18 cellular contexts compared by ENCODE assay signal in the genomic region with DNA sequence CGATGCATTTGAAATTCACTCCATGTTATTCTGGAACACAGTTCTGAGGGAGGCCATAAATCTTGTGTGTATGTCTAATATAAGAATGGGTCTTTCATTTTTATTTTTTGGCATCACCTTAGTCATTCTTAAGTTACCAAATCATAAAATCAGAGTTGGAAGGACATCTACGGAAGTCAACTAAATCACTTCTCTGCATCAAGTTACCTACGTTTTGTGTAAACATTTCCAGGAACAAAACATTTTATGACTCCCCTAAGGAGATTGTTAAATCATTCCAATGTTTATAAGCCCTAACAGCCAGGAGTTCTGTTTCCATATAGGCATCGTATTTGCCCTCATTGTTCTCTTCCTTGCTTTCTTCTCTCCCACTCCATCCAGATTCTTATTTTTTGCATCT.
DNase-seq lines count a peak whose midpoint lies in the region; ATAC-seq and TF ChIP-seq lines count a peak whose summit lies in the region.
"Had no signal": no experiment of that assay in that cellular context is flagged by ENCODE, and none has a peak within 500 bp of the region (broad histone marks: within the 10 kb centered on the region; RNA-seq: fewer than 3 reads in every experiment).

No MANE protein-coding gene starts in this region.

- H3K36me3 ChIP-seq in mammary epithelial cell (ENCODE audit: insufficient read depth, low read length) (no peaks in the 10 kb centered on the region), breast epithelium (no peaks in the 10 kb centered on the region), PC-3 (ENCODE audit: low read depth, low read length) (no peaks in the 10 kb centered on the region), lower lobe of right lung (no peaks in the 10 kb centered on the region)
- H3K36me3 ChIP-seq: BLaER1 treated with 17β-estradiol and CSF1 and Interleukin-3, amounts not matched to agents 10 nM and 100 nM had no signal

- H3F3A ChIP-seq in PC-3 (ENCODE audit: low read length, unreplicated experiment) = no peaks in the 10 kb centered on the region

- DNase-seq in mammary epithelial cell (no peak), breast epithelium (ENCODE audit: low spot score in 2 of 2) (no peak), PC-3 (peak; percentile 75), left colon (no peak), inferior parietal cortex (ENCODE audit: extremely low spot score) (no peak), lower lobe of right lung (no peak)
- DNase-seq: Calu3; CD8-positive, alpha-beta T cell; DMS53; EL; HFFc6; NCI-H187 treated with DMSO at 0.1 percent for 48 hours; NCI-H446; SIG-M5 had no signal

- TF ChIP-seq CTCF in mammary epithelial cell (conservative IDR thresholded peaks at IDR 0.05 in 1 of 2, IDR thresholded peaks at IDR 0.05 in 1 of 2; ENCODE audit: extremely low read depth in 1 of 2, insufficient read depth in 1 of 2, low read depth in 1 of 2, low read length in 2 of 2) (no peak), breast epithelium (IDR thresholded peaks at IDR 0.05) (no peak), PC-3 (conservative IDR thresholded peaks at IDR 0.05; ENCODE audit: low read depth, low read length) (no peak), lower lobe of right lung (IDR thresholded peaks at IDR 0.05) (no peak)

- BruUV-seq in mammary epithelial cell (replicated peaks; lab: Mats Ljungman, UMichigan) (no TSS peak), PC-3 (replicated peaks; lab: Mats Ljungman, UMichigan) (no TSS peak)

- in situ Hi-C loops in mammary epithelial cell (cut with MboI; ENCODE audit: low sequenced_read_pairs in 2 of 2) = no loop called here

- H3K4me1 ChIP-seq in mammary epithelial cell (ENCODE audit: insufficient read depth, low read length) = no peaks in the 10 kb centered on the region
- no peaks in the 10 kb centered on the region for H3K4me1 ChIP-seq in breast epithelium
- H3K4me1 ChIP-seq in PC-3 (ENCODE audit: insufficient read depth, low read length) = peaks cover 14% of the 10 kb centered on the region
- no peaks in the 10 kb centered on the region for H3K4me1 ChIP-seq in lower lobe of right lung
- H3K4me1 ChIP-seq: BLaER1 treated with 17β-estradiol and CSF1 and Interleukin-3, amounts not matched to agents 10 nM and 100 nM had no signal

- no peaks in the 10 kb centered on the region for H3K9me2 ChIP-seq in PC-3 (replicated peaks; ENCODE audit: low read length)

- POLR2A ChIA-PET in PC-3 (lab: Charles Lee; ENCODE audit: unreplicated experiment) = no interaction called here

- H3K9me3 ChIP-seq in mammary epithelial cell (replicated peaks; ENCODE audit: insufficient read depth, low read length) (no peaks in the 10 kb centered on the region), breast epithelium (no peaks in the 10 kb centered on the region), PC-3 (ENCODE audit: low read length) (no peaks in the 10 kb centered on the region), lower lobe of right lung (no peaks in the 10 kb centered on the region)
- H3K9me3 ChIP-seq: BLaER1 treated with 17β-estradiol and CSF1 and Interleukin-3, amounts not matched to agents 10 nM and 100 nM had no signal

- H3K9ac ChIP-seq in mammary epithelial cell (ENCODE audit: insufficient read depth, low read length) (no peak overlapping the region), PC-3 (ENCODE audit: low read length) (no peak overlapping the region)
- H3K9ac ChIP-seq: BLaER1 treated with 17β-estradiol and CSF1 and Interleukin-3, amounts not matched to agents 10 nM and 100 nM had no signal

- H2AFZ ChIP-seq in mammary epithelial cell (ENCODE audit: low read depth, low read length) = peak overlapping the region; percentile 2
- no peak overlapping the region for H2AFZ ChIP-seq in PC-3 (ENCODE audit: low read length)
- H2AFZ ChIP-seq: GM23338 had no signal

- H3K79me2 ChIP-seq in mammary epithelial cell (ENCODE audit: insufficient read depth, low read length) (no peaks in the 10 kb centered on the region), PC-3 (ENCODE audit: low read length) (no peaks in the 10 kb centered on the region)

- no peak for TF ChIP-seq POLR2A in breast epithelium (IDR thresholded peaks at IDR 0.05)

- 33% methylated on average over 4 of the region's 4 CpGs for WGBS in mammary epithelial cell (ENCODE audit: low coverage, missing lambda C conversion rate)

- dilution Hi-C loops in mammary epithelial cell (cut with HindIII; ENCODE audit: low sequenced_read_pairs) = no loop called here

- H4K20me1 ChIP-seq in mammary epithelial cell (ENCODE audit: insufficient read depth, low read length) = no peaks in the 10 kb centered on the region
- H4K20me1 ChIP-seq in PC-3 (ENCODE audit: low read length) = no peaks in the 10 kb centered on the region
- H4K20me1 ChIP-seq: BLaER1 treated with 17β-estradiol and CSF1 and Interleukin-3, amounts not matched to agents 10 nM and 100 nM had no signal

- peaks cover 1% of the 10 kb centered on the region for H3K27me3 ChIP-seq in mammary epithelial cell (ENCODE audit: insufficient read depth, low read length)
- no peaks in the 10 kb centered on the region for H3K27me3 ChIP-seq in breast epithelium
- H3K27me3 ChIP-seq in PC-3 (ENCODE audit: low read length) = no peaks in the 10 kb centered on the region
- no peaks in the 10 kb centered on the region for H3K27me3 ChIP-seq in lower lobe of right lung (ENCODE audit: low read depth)
- H3K27me3 ChIP-seq: BLaER1 treated with 17β-estradiol and CSF1 and Interleukin-3, amounts not matched to agents 10 nM and 100 nM had no signal

- peak; percentile 92 for ATAC-seq in PC-3
- ATAC-seq in left colon = peak; percentile 98
- ATAC-seq in GM19395 (IDR thresholded peaks at IDR 0.05; ENCODE audit: unreplicated experiment) = no peak
- ATAC-seq in lower lobe of right lung = no peak
- ATAC-seq: CD8-positive, alpha-beta T cell; GM12878; GM23338 had no signal

- H3K4me3 ChIP-seq in mammary epithelial cell (replicated peaks in 1 of 3; ENCODE audit: insufficient read depth in 1 of 3, low read depth in 2 of 3, low read length in 3 of 3) (no peak overlapping the region), breast epithelium (no peak overlapping the region), PC-3 (ENCODE audit: low read length) (no peak overlapping the region), lower lobe of right lung (no peak overlapping the region)
- H3K4me3 ChIP-seq: BLaER1 treated with 17β-estradiol and CSF1 and Interleukin-3, amounts not matched to agents 10 nM and 100 nM; GM12878; GM23338 had no signal

- H3K27ac ChIP-seq in mammary epithelial cell (ENCODE audit: insufficient read depth, low read depth, low read length) (no peak overlapping the region), breast epithelium (no peak overlapping the region), PC-3 (ENCODE audit: low read length) (peak overlapping the region; percentile 61), lower lobe of right lung (no peak overlapping the region)
- H3K27ac ChIP-seq: BLaER1 treated with 17β-estradiol and CSF1 and Interleukin-3, amounts not matched to agents 10 nM and 100 nM had no signal

- H3K4me2 ChIP-seq in mammary epithelial cell (ENCODE audit: insufficient read depth, low read depth, low read length) = no peak overlapping the region
- H3K4me2 ChIP-seq in PC-3 (ENCODE audit: low read length) = peak overlapping the region; percentile 50
- H3K4me2 ChIP-seq: BLaER1 treated with 17β-estradiol and CSF1 and Interleukin-3, amounts not matched to agents 10 nM and 100 nM; GM23338 had no signal

- CTCF ChIA-PET in mammary epithelial cell (lab: Charles Lee; ENCODE audit: low non-redundant PET) = no interaction called here
- CTCF ChIA-PET in PC-3 (lab: Charles Lee) = no interaction called here

- intact Hi-C loops in mammary epithelial cell (cut with micrococcal nuclease) = no loop called here
- intact Hi-C loops in breast epithelium (cut with DNase I; ENCODE audit: low total_unique reads) = no loop called here
- intact Hi-C loops in PC-3 (cut with micrococcal nuclease) = loop anchor here (5.0 kb wide), 1 partner anchor 130 kb away; no protein-coding TSS in a partner anchor
- intact Hi-C loops in left colon (cut with DNase I, micrococcal nuclease) = no loop called here
- intact Hi-C loops in lower lobe of right lung (cut with DNase I) = no loop called here

Comparison
In these comparisons a context has a peak if more than half of its experiments do, and no peak if none do; other contexts are left out.
1. ATAC-seq: peak in PC-3 (single experiment) and left colon (single experiment); none in GM19395 (single experiment) and lower lobe of right lung (0 of 2).